Comparison of ENCODE assay signal across 10 cellular contexts in the genomic region with DNA sequence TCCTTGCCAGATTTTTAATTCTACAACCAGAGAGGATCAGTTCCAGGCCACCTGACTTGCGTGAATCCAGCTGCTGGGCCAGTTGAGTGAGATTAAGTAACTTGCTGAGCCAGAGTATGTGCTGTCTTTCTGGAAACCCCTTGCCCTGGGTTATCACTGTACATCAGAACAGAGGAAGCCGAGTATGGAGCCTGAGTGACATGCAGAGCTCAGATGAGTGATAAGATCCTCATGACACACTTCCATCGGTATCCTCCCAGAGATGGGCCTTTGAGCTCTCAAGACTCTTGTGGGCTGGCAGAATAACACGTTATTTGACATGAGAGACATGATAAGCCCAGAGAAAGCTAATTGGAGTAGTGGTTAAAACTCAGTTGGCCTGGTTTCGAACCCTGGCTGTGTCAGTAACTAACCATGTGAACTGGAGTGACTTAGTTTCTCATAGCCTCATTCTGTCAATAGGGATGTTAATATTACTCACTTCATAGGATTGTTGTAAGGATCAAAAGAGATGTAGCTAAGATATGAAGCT.
DNase-seq lines count a peak whose midpoint lies in the region; ATAC-seq and TF ChIP-seq lines count a peak whose summit lies in the region.
"Had no signal": no experiment of that assay in that cellular context is flagged by ENCODE, and none has a peak within 500 bp of the region (broad histone marks: within the 10 kb centered on the region; RNA-seq: fewer than 3 reads in every experiment).

No MANE protein-coding gene starts in this region.

- H3K4me1 Mint-ChIP-seq in memory B cell = peaks cover 63% of the 10 kb centered on the region

- no peak for TF ChIP-seq CTCF in GM20000 (IDR thresholded peaks at IDR 0.05; ENCODE audit: extremely low read depth, missing control alignments)

- ATAC-seq in memory B cell (ENCODE audit: low read depth) = no peak
- no peak for ATAC-seq in GM21526 (IDR thresholded peaks at IDR 0.05; ENCODE audit: low FRiP score, unreplicated experiment)
- no peak for ATAC-seq in HG02678 (IDR thresholded peaks at IDR 0.05; ENCODE audit: unreplicated experiment)

- DNase-seq in stimulated activated CD4-positive, alpha-beta T cell treated with anti-CD3 and anti-CD28 coated beads, Interleukin-4, amount 100 ng/mL, for 24 hours = peak; percentile 12
- no peak for DNase-seq in stimulated activated CD4-positive, alpha-beta T cell treated with anti-CD3 and anti-CD28 coated beads, Interleukin-4, amount 100 ng/mL, for 1 hour
- peak; percentile 1 for DNase-seq in activated CD4-positive, alpha-beta T cell treated with anti-CD3 and anti-CD28 coated beads, Interleukin-2, amount 50 U/mL, for 1 hour
- DNase-seq in memory B cell (ENCODE audit: low spot score in 2 of 2) (no peak), H7 (no peak), GM20000 (ENCODE audit: low spot score) (no peak)
- DNase-seq: cortex of kidney, NCI-H82 had no signal

- H3K9me3 Mint-ChIP-seq in memory B cell = no peaks in the 10 kb centered on the region

- no peaks in the 10 kb centered on the region for H3K27me3 ChIP-seq in H7 (ENCODE audit: control insufficient read depth, insufficient read depth, low read length)

- H3K36me3 Mint-ChIP-seq in memory B cell = no peaks in the 10 kb centered on the region

- H3K27me3 Mint-ChIP-seq in memory B cell = no peaks in the 10 kb centered on the region

- H3K4me3 ChIP-seq in H7 (ENCODE audit: insufficient read depth, low read depth, low read length) = no peak overlapping the region

- H3K36me3 ChIP-seq in H7 (replicated peaks; ENCODE audit: control insufficient read depth, insufficient read depth, low read length) = no peaks in the 10 kb centered on the region

- H3K4me3 Mint-ChIP-seq in memory B cell = peak overlapping the region; percentile 2

- peak overlapping the region; percentile 92 for H3K27ac Mint-ChIP-seq in memory B cell

Comparison
In these comparisons a context has a peak if more than half of its experiments do, and no peak if none do; other contexts are left out.
1. DNase-seq: peak in stimulated activated CD4-positive, alpha-beta T cell treated with anti-CD3 and anti-CD28 coated beads, Interleukin-4, amount 100 ng/mL, for 24 hours (single experiment) and activated CD4-positive, alpha-beta T cell treated with anti-CD3 and anti-CD28 coated beads, Interleukin-2, amount 50 U/mL, for 1 hour (single experiment); none in stimulated activated CD4-positive, alpha-beta T cell treated with anti-CD3 and anti-CD28 coated beads, Interleukin-4, amount 100 ng/mL, for 1 hour (single experiment), memory B cell (0 of 2), H7 (single experiment) and GM20000 (single experiment).